ENCODE assay signal across 15 cellular contexts in the genomic region with DNA sequence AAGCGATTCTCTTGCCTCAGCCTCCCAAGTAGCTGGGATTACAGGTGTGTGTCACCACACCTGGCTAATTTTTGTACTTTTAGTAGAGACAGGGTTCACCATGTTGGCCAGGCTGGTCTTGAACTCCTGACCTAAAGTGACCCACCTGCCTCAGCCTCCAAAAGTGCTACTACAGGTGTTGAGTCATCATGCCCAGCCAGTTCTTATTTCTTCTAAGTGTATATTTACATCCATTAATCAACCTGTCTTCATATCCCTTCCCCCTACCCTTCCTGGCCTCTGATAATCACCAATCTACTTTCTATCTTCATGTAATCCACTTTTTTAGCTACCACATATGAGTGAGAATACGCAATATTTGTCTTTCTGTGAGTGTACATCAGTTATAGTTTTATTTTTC. TPM values are rescaled to one million over a fixed set of nuclear protein-coding genes. Genes with fewer than 3 reads are reported as not detected.
"Had no signal": no experiment of that assay in that cellular context is flagged by ENCODE, and none has a peak within 500 bp of the region (broad histone marks: within the 10 kb centered on the region; RNA-seq: fewer than 3 reads in every experiment).

No MANE protein-coding gene starts in this region.

RNA-seq across cellular contexts. Expression of a gene that starts 42.4 kb away (rescaled TPM):
- total RNA-seq: naive thymus-derived CD8-positive, alpha-beta T cell; natural killer cell treated with Interleukin-12 subunit alpha and Interleukin-12 subunit beta and Interleukin-15 and Interleukin-18, amount 100 ng/mL, for 72 hours; neural crest cell; omental fat pad; osteocyte; posterior vena cava; prostate gland; pulmonary artery endothelial cell; right atrium auricular region; sciatic nerve; testis; upper lobe of right lung; urinary bladder; uterus had no signal
- polyA plus RNA-seq: naive thymus-derived CD8-positive, alpha-beta T cell; urinary bladder had no signal

RNA-seq across cellular contexts. Expression of a gene that starts 53.7 kb away (rescaled TPM):
- total RNA-seq: naive thymus-derived CD8-positive, alpha-beta T cell; natural killer cell treated with Interleukin-12 subunit alpha and Interleukin-12 subunit beta and Interleukin-15 and Interleukin-18, amount 100 ng/mL, for 72 hours; neural crest cell; omental fat pad; osteocyte; posterior vena cava; prostate gland; pulmonary artery endothelial cell; right atrium auricular region; sciatic nerve; suprapubic skin; testis; upper lobe of right lung; urinary bladder; uterus had no signal
- polyA plus RNA-seq: naive thymus-derived CD8-positive, alpha-beta T cell; urinary bladder had no signal
